In genomic region chr1:67686272-67687197, GRCh38 we compare ENCODE assay signal across 8 cellular contexts. TPM values are rescaled to one million over a fixed set of nuclear protein-coding genes. Genes with fewer than 3 reads are reported as not detected.
A peak's percentile ranks its signal among the peaks of the same experiment; 100 is the strongest.
DNase-seq lines count a peak whose midpoint lies in the region; ATAC-seq and TF ChIP-seq lines count a peak whose summit lies in the region.

No MANE protein-coding gene starts in this region.

- no peaks in the 10 kb centered on the region for H3K27me3 ChIP-seq in right cardiac atrium (ENCODE audit: control insufficient read depth, insufficient read depth)
- no peaks in the 10 kb centered on the region for H3K27me3 ChIP-seq in psoas muscle (ENCODE audit: insufficient read depth in 3 of 3, low read length in 2 of 3)

- no peaks in the 10 kb centered on the region for H3K27me3 Mint-ChIP-seq in T-helper 1 cell treated with Interleukin-12 subunit alpha and Interleukin-12 subunit beta and Interleukin-4 antibody, amounts not matched to agents 30 μg/mL and 1 μg/mL, for 36 hours (ENCODE audit: low read depth)

- peaks cover 3 to 29% of the 10 kb centered on the region in 2 donors for H3K36me3 ChIP-seq in psoas muscle (ENCODE audit: insufficient read depth in 1 of 2, low read depth in 1 of 2)

- intact Hi-C loops in right cardiac atrium (cut with DNase I) (loop anchor here in 2 of 4 donors (10.0 kb wide), 4 partner anchors 58 to 152 kb away; no protein-coding TSS in a partner anchor), psoas muscle (cut with DNase I) (loop anchor here (2.0 to 10.0 kb wide), 5 partner anchors 38 to 149 kb away; partner anchors contain the start of gene GNG12 (in 1 of the 2))

- peak overlapping the region; percentile 86 for H3K27ac ChIP-seq in angular gyrus (ENCODE audit: low read depth, low read length)
- H3K27ac ChIP-seq in right cardiac atrium (ENCODE audit: low read length), result peak overlapping the region; percentile 91
- H3K27ac ChIP-seq in psoas muscle, result peak overlapping the region; percentile 96

- DNase-seq in GM13976 (ENCODE audit: low spot score), result peak; percentile 58
- DNase-seq in NCI-H1417 treated with DMSO at 0.1 percent for 48 hours (lab: John Stamatoyannopoulos, UW), result peak; percentile 65
- DNase-seq in right cardiac atrium, result peak; percentile 84 to 90 (median 90)
- peak; percentile 79 to 90 for DNase-seq in psoas muscle

- H3K9me3 ChIP-seq in right cardiac atrium (ENCODE audit: control insufficient read depth, low read length) (no peaks in the 10 kb centered on the region), psoas muscle (no peaks in the 10 kb centered on the region)

- peak overlapping the region; percentile 99 for H3K4me3 Mint-ChIP-seq in T-helper 1 cell treated with Interleukin-12 subunit alpha and Interleukin-12 subunit beta and Interleukin-4 antibody, amounts not matched to agents 30 μg/mL and 1 μg/mL, for 36 hours

- ATAC-seq in HG02798 (IDR thresholded peaks at IDR 0.05; ENCODE audit: poor library complexity, unreplicated experiment), result peak; percentile 28
- ATAC-seq in right cardiac atrium, result peak; percentile 72 to 87
- ATAC-seq in psoas muscle, result peak; percentile 69 to 82 (median 77)
- ATAC-seq in HG02884 (IDR thresholded peaks at IDR 0.05; ENCODE audit: unreplicated experiment), result no peak

- under 1% methylated on average over 42 of the region's 42 CpGs for whole genome bisulfite sequencing in right cardiac atrium
- WGBS in psoas muscle, 3 donors, result 0 to 1% (median 0%) methylated on average over 37 to 42 of the region's 42 CpGs

- H3K9me3 Mint-ChIP-seq in T-helper 1 cell treated with Interleukin-12 subunit alpha and Interleukin-12 subunit beta and Interleukin-4 antibody, amounts not matched to agents 30 μg/mL and 1 μg/mL, for 36 hours, result no peaks in the 10 kb centered on the region

- TF ChIP-seq CTCF in GM13976 (IDR thresholded peaks at IDR 0.05; ENCODE audit: borderline replicate concordance, control extremely low read depth, extremely low read depth, insufficient read depth, missing control alignments), result no peak
- no peak for TF ChIP-seq CTCF in psoas muscle (IDR thresholded peaks at IDR 0.05)

- H3K4me3 ChIP-seq in right cardiac atrium (ENCODE audit: low read length), result peak overlapping the region; percentile 81
- H3K4me3 ChIP-seq in psoas muscle, result peak overlapping the region; percentile 88

- in situ Hi-C loops in GM13976 (cut with MboI; ENCODE audit: low sequenced_read_pairs, unreplicated experiment), result no loop called here

- peaks cover 29% of the 10 kb centered on the region for H3K36me3 Mint-ChIP-seq in T-helper 1 cell treated with Interleukin-12 subunit alpha and Interleukin-12 subunit beta and Interleukin-4 antibody, amounts not matched to agents 30 μg/mL and 1 μg/mL, for 36 hours (ENCODE audit: low read depth)

- H3K4me1 ChIP-seq in right cardiac atrium (ENCODE audit: control insufficient read depth, insufficient read depth, low read length), result peaks cover 2% of the 10 kb centered on the region
- H3K4me1 ChIP-seq in psoas muscle, result peaks cover 20% of the 10 kb centered on the region

- peaks cover 33% of the 10 kb centered on the region for H3K4me1 Mint-ChIP-seq in T-helper 1 cell treated with Interleukin-12 subunit alpha and Interleukin-12 subunit beta and Interleukin-4 antibody, amounts not matched to agents 30 μg/mL and 1 μg/mL, for 36 hours (ENCODE audit: low read depth)

- H3K27ac Mint-ChIP-seq in T-helper 1 cell treated with Interleukin-12 subunit alpha and Interleukin-12 subunit beta and Interleukin-4 antibody, amounts not matched to agents 30 μg/mL and 1 μg/mL, for 36 hours, result peak overlapping the region; percentile 95

RNA-seq across cellular contexts. Expression of gene GADD45A, which starts 1.5 kb away (rescaled TPM):
- total RNA-seq in right cardiac atrium, result 10 to 100 TPM; 10.5 to 23.3 (median 18.2) TPM
- 24.6 TPM for polyA plus RNA-seq in right cardiac atrium
- 100 to 1,000 TPM in 3 of 4 donors, 10 to 100 TPM in 1; 93.5 to 505 (median 230) TPM for total RNA-seq in psoas muscle
- 100 to 1,000 TPM in 2 of 3 donors, 10 to 100 TPM in 1; 88.8 to 248 (median 197) TPM for polyA plus RNA-seq in psoas muscle
